Comparison of ENCODE assay signal across 6 cellular contexts in the genomic region with DNA sequence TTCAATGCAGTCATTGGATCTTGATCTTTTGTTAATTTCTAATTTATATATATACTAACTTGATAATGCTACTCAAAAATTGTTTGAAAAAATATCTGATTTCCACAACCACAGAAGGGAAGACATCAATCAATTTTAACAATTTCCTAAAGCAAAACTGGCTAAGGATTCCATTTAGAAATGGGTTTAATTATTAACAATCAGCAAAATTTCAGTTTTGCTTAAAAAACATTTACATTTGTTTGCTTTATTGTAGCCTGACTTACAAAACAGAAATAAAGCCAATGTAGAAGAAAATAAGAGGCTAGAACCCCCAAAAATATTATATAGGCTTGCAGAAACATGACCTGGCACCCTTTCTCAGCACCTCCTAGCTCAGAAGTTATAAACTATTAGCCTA.
"Had no signal": no experiment of that assay in that cellular context is flagged by ENCODE, and none has a peak within 500 bp of the region (broad histone marks: within the 10 kb centered on the region; RNA-seq: fewer than 3 reads in every experiment).

No MANE protein-coding gene starts in this region.

- H3K9ac ChIP-seq: KMS-11 had no signal

- H3K27ac ChIP-seq: HL-60, KMS-11 had no signal

- H3K4me2 ChIP-seq: KMS-11 had no signal

- FAIRE-seq: HTR-8/SVneo had no signal

- DNase-seq: Karpas-422, KBM-7, KG1 had no signal
